In the genomic region with DNA sequence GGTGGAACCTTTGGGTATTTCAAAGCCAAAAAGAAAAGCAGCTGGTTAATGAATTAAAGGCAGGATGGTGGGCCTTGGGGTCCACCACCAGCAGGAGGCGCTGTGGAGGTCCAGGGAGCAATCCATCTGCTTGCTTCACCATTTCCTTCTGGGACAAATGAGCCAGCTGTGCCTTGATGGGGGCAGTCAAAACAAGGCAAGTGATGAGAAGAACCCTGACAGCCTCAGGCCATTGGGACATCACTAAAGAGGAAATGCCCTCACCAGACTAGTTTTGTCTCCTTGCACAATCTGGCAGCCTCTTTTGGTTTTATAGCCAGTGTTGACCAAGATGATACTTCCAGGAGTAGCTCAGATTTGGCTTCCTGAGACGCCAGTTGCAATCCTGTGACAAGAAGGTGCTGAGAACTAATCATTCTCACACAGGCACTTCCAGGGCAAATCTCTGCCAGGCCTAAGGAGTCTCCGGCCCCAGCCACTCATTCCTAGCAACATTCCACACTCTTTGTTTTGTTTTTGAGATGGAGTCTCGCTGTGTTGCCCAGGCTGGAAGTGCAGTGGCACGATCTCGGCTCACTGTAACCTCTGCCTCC, we compare ENCODE assay signal across 9 cellular contexts. TPM values are rescaled to one million over a fixed set of nuclear protein-coding genes. Genes with fewer than 3 reads are reported as not detected.
A peak's percentile ranks its signal among the peaks of the same experiment; 100 is the strongest.
DNase-seq lines count a peak whose midpoint lies in the region; ATAC-seq, FAIRE-seq and TF ChIP-seq lines count a peak whose summit lies in the region.
"Had no signal": no experiment of that assay in that cellular context is flagged by ENCODE, and none has a peak within 500 bp of the region (broad histone marks: within the 10 kb centered on the region; RNA-seq: fewer than 3 reads in every experiment).

No MANE protein-coding gene starts in this region.

- no peak overlapping the region for H3K4me2 ChIP-seq in endothelial cell of umbilical vein (ENCODE audit: insufficient read depth, low read length)
- H3K4me2 ChIP-seq: BLaER1 had no signal

- no peak overlapping the region for H3K27ac ChIP-seq in endothelial cell of umbilical vein (ENCODE audit: insufficient read depth, low read depth, low read length)
- H3K27ac ChIP-seq: BLaER1 had no signal

- no peaks in the 10 kb centered on the region for H4K20me1 ChIP-seq in endothelial cell of umbilical vein (replicated peaks; ENCODE audit: control insufficient read depth, extremely low read depth, insufficient read depth, low read length)
- H4K20me1 ChIP-seq: BLaER1 had no signal

- intact Hi-C loops in activated CD8-positive, alpha-beta T cell treated with anti-CD3 and anti-CD28 coated beads for 36 hours (cut with micrococcal nuclease) = loop anchor here (1.0 to 5.0 kb wide), 2 partner anchors 78 to 212 kb away; no protein-coding TSS in a partner anchor
- intact Hi-C loops in endothelial cell of umbilical vein (cut with micrococcal nuclease) = loop anchor here (1.0 to 2.0 kb wide), 3 partner anchors 18 to 78 kb away; partner anchors contain the start of gene WEE1

- no peaks in the 10 kb centered on the region for H3K36me3 Mint-ChIP-seq in activated CD8-positive, alpha-beta T cell treated with anti-CD3 and anti-CD28 coated beads for 36 hours (ENCODE audit: low read depth)

- no peak overlapping the region for H3K4me3 Mint-ChIP-seq in activated CD8-positive, alpha-beta T cell treated with anti-CD3 and anti-CD28 coated beads for 36 hours

- peak; percentile 85 for FAIRE-seq in endothelial cell of umbilical vein (lab: Jason Lieb, UNC)

- H3K27me3 Mint-ChIP-seq in activated CD8-positive, alpha-beta T cell treated with anti-CD3 and anti-CD28 coated beads for 36 hours = no peaks in the 10 kb centered on the region

- DNase-seq in DMS153 treated with DMSO at 0.1 percent for 48 hours (lab: John Stamatoyannopoulos, UW; ENCODE audit: unreplicated experiment) (peak; percentile 10), DMS153 (lab: John Stamatoyannopoulos, UW) (no peak), NCI-H460 (ENCODE audit: extremely low read depth, low read depth) (peak; percentile 27), endothelial cell of umbilical vein (ENCODE audit: low read depth, low spot score) (peak; percentile 66), mucosa of gallbladder (ENCODE audit: low spot score) (peak; percentile 63)
- peak; percentile 89 for DNase-seq in activated CD8-positive, alpha-beta T cell treated with anti-CD3 and anti-CD28 coated beads for 36 hours
- DNase-seq in stimulated activated CD8-positive, alpha-beta memory T cell treated with anti-CD3 and anti-CD28 coated beads, Interleukin-4, amount 100 ng/mL, for 48 hours = peak; percentile 95

- no peak overlapping the region for H3K9ac ChIP-seq in endothelial cell of umbilical vein (replicated peaks; ENCODE audit: extremely low read depth, insufficient read depth, low read length)
- H3K9ac ChIP-seq: BLaER1 had no signal

- H3K9me1 ChIP-seq in endothelial cell of umbilical vein (replicated peaks; ENCODE audit: control insufficient read depth, extremely low read depth, insufficient read depth, low read length) = no peaks in the 10 kb centered on the region

- H3K4me3 ChIP-seq in endothelial cell of umbilical vein (replicated peaks in 1 of 3; ENCODE audit: insufficient read depth in 1 of 3, low read depth in 1 of 3, low read length in 3 of 3) = no peak overlapping the region
- H3K4me3 ChIP-seq: BLaER1 had no signal

- H3K4me1 ChIP-seq in endothelial cell of umbilical vein (ENCODE audit: control insufficient read depth, extremely low read depth, insufficient read depth, low read length) = no peaks in the 10 kb centered on the region
- H3K4me1 ChIP-seq: BLaER1 had no signal

- TF ChIP-seq POLR2A in endothelial cell of umbilical vein (IDR thresholded peaks at IDR 0.05; ENCODE audit: low read depth, low read length) = no peak

- no peaks in the 10 kb centered on the region for H3K4me1 Mint-ChIP-seq in activated CD8-positive, alpha-beta T cell treated with anti-CD3 and anti-CD28 coated beads for 36 hours (ENCODE audit: low read depth)

- no peaks in the 10 kb centered on the region for H3K9me3 ChIP-seq in endothelial cell of umbilical vein (replicated peaks; ENCODE audit: control insufficient read depth, insufficient read depth, low read length)
- H3K9me3 ChIP-seq: BLaER1 had no signal

- CTCF ChIA-PET in activated CD8-positive, alpha-beta T cell treated with anti-CD3 and anti-CD28 coated beads for 36 hours (lab: Charles Lee) = interaction anchor here (0.6 to 3.6 kb wide), 72 partner anchors 10 to 906 kb away, joined by 3 to 68 read pairs (median 4); partner anchors contain the start of genes ADM and WEE1
- CTCF ChIA-PET in endothelial cell of umbilical vein (lab: Charles Lee) = interaction anchor here (0.6 to 3.0 kb wide), 32 partner anchors 10 to 774 kb away, joined by 3 to 62 read pairs (median 4); partner anchors contain the start of gene WEE1

- no peaks in the 10 kb centered on the region for H3K36me3 ChIP-seq in endothelial cell of umbilical vein (ENCODE audit: control insufficient read depth in 2 of 2, extremely low read depth in 1 of 2, insufficient read depth in 2 of 2, low read length in 2 of 2)
- H3K36me3 ChIP-seq: BLaER1 had no signal

- peak overlapping the region; percentile 5 for H2AFZ ChIP-seq in endothelial cell of umbilical vein (ENCODE audit: low read depth, low read length)

- no peak overlapping the region for H3K27ac Mint-ChIP-seq in activated CD8-positive, alpha-beta T cell treated with anti-CD3 and anti-CD28 coated beads for 36 hours

- POLR2A ChIA-PET in activated CD8-positive, alpha-beta T cell treated with anti-CD3 and anti-CD28 coated beads for 36 hours (lab: Charles Lee) = interaction anchor here (1.3 to 1.8 kb wide), 2 partner anchors 41 to 214 kb away, joined by 3 to 11 read pairs; no protein-coding TSS in a partner anchor
- POLR2A ChIA-PET in endothelial cell of umbilical vein (lab: Charles Lee) = interaction anchor here (0.7 kb wide), 2 partner anchors 497 to 1952 kb away, joined by 3 to 6 read pairs; no protein-coding TSS in a partner anchor

- no peaks in the 10 kb centered on the region for H3K9me3 Mint-ChIP-seq in activated CD8-positive, alpha-beta T cell treated with anti-CD3 and anti-CD28 coated beads for 36 hours

- no peaks in the 10 kb centered on the region for H3K79me2 ChIP-seq in endothelial cell of umbilical vein (ENCODE audit: control insufficient read depth, insufficient read depth, low read length)

- dilution Hi-C loops in endothelial cell of umbilical vein (cut with MboI; ENCODE audit: extremely low pct_ligation_motif_present, low sequenced_read_pairs) = no loop called here

- ATAC-seq in activated CD8-positive, alpha-beta T cell treated with anti-CD3 and anti-CD28 coated beads for 36 hours = peak; percentile 75
- ATAC-seq in GM21447 (IDR thresholded peaks at IDR 0.05; ENCODE audit: unreplicated experiment) = no peak

- no peaks in the 10 kb centered on the region for H3K27me3 ChIP-seq in endothelial cell of umbilical vein (ENCODE audit: control insufficient read depth in 2 of 2, insufficient read depth in 2 of 2, low read length in 2 of 2)
- H3K27me3 ChIP-seq: BLaER1 had no signal

- BruUV-seq in endothelial cell of umbilical vein (replicated peaks; lab: Mats Ljungman, UMichigan) = no TSS peak

- peak; percentile 83 for TF ChIP-seq CTCF in activated CD8-positive, alpha-beta T cell treated with anti-CD3 and anti-CD28 coated beads for 36 hours (IDR thresholded peaks at IDR 0.05)
- peak; percentile 83 to 90 for TF ChIP-seq CTCF in endothelial cell of umbilical vein (IDR thresholded peaks at IDR 0.05; ENCODE audit: extremely low read depth in 1 of 2, insufficient read depth in 1 of 2, low read depth in 1 of 2, low read length in 2 of 2)

TF ChIP-seq in endothelial cell of umbilical vein, 7 proteins besides CTCF, POLR2A, EP300 and RAD21:
- no peak for TF ChIP-seq MAX (IDR thresholded peaks at IDR 0.05; ENCODE audit: insufficient read depth, insufficient read length)
- TF ChIP-seq GATA2 (IDR thresholded peaks at IDR 0.05; ENCODE audit: insufficient read depth, insufficient read length, low read depth, low read length) = no peak
- no peak for TF ChIP-seq FOS (IDR thresholded peaks at IDR 0.05; ENCODE audit: borderline replicate concordance, insufficient read depth, low read length)
- TF ChIP-seq MYC (IDR thresholded peaks at IDR 0.05; ENCODE audit: low read depth, low read length) = no peak
- TF ChIP-seq POLR2AphosphoS5 (IDR thresholded peaks at IDR 0.05; ENCODE audit: insufficient read depth, low read depth, low read length) = no peak
- TF ChIP-seq EZH2 (IDR thresholded peaks at IDR 0.05; ENCODE audit: borderline replicate concordance, low read depth, low read length, severe bottlenecking) = no peak
- no peak for TF ChIP-seq JUN (IDR thresholded peaks at IDR 0.05; ENCODE audit: borderline replicate concordance, insufficient read depth, insufficient read length, low read depth)

RNA-seq across cellular contexts. Expression of gene WEE1, which starts 38.2 kb away (rescaled TPM):
- total RNA-seq in NCI-H460 (2014; rRNA removed; shearing (Covaris generic)) = 23.6 and 24.2 TPM in 2 replicates
- 34.4 and 38.3 TPM in 2 replicates for polyA plus RNA-seq in NCI-H460 (2014; cell fraction: nucleus; rRNA removed)
- 10 to 100 TPM; 45.2 to 49.2 TPM for total RNA-seq in activated CD8-positive, alpha-beta T cell treated with anti-CD3 and anti-CD28 coated beads for 36 hours
- total RNA-seq in endothelial cell of umbilical vein (42.8 and 47.0 TPM in 2 replicates), mucosa of gallbladder (108 TPM)
- polyA plus RNA-seq in endothelial cell of umbilical vein = 12.4 and 19.2 TPM in 2 replicates
- polyA plus RNA-seq in endothelial cell of umbilical vein (2011; cell fraction: cytosol; rRNA removed) = 17.8 and 19.4 TPM in 2 replicates
- polyA plus RNA-seq in endothelial cell of umbilical vein (2011; cell fraction: nucleus; rRNA removed) = 93.8 and 122 TPM in 2 replicates
- 21.2 and 27.5 TPM in 2 replicates for polyA plus RNA-seq in endothelial cell of umbilical vein (2012)
- polyA minus RNA-seq in endothelial cell of umbilical vein = 27.2 and 28.9 TPM in 2 replicates
- polyA minus RNA-seq in endothelial cell of umbilical vein (2011; cell fraction: cytosol; rRNA and poly(A)+ RNA removed) = 34.8 TPM
- polyA minus RNA-seq in endothelial cell of umbilical vein (2011; cell fraction: nucleus; rRNA and poly(A)+ RNA removed) = 92.7 and 117 TPM in 2 replicates
